ENCODE assay signal across 25 cellular contexts in the genomic region with DNA sequence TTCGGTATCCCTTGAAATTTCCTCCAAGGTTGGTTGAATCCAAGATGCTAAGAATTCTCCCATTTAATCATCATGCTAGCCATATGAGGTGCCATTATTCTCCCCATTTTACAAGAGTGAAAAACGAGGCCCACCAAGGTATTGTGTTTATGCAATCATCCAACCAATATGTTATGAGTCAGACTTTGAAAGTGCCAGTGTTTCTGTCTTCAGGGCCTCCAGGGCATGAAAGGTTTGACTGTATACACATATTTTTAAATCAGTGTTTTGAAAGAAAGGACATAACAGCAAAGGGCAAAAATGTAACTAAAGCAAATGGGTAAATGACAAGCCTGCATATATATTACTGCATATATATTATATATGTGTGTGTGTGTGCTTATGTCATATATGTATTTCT.
"Had no signal": no experiment of that assay in that cellular context is flagged by ENCODE, and none has a peak within 500 bp of the region (broad histone marks: within the 10 kb centered on the region; RNA-seq: fewer than 3 reads in every experiment).

No MANE protein-coding gene starts in this region.

- H3K27me3 ChIP-seq: adrenal gland had no signal

- H3K27ac Mint-ChIP-seq: activated CD4-positive, alpha-beta memory T cell treated with anti-CD3 and anti-CD28 coated beads for 36 hours; activated CD4-positive, alpha-beta T cell treated with anti-CD3 and anti-CD28 coated beads, Interleukin-2, amount 10 ng/mL, durations not matched to agents 7 days and 5 days; activated naive CD8-positive, alpha-beta T cell treated with anti-CD3 and anti-CD28 coated beads, Interleukin-2, amount 10 ng/mL, durations not matched to agents 7 days and 5 days; activated T-helper 17 cell treated with anti-CD3 and anti-CD28 coated beads, Interleukin-2, amount 50 U/mL, for 72 hours; IgD-negative memory B cell; T-cell had no signal

- H3K27me3 Mint-ChIP-seq: activated CD4-positive, alpha-beta memory T cell treated with anti-CD3 and anti-CD28 coated beads for 36 hours; activated CD4-positive, alpha-beta T cell treated with anti-CD3 and anti-CD28 coated beads, Interleukin-2, amount 10 ng/mL, durations not matched to agents 7 days and 5 days; activated naive CD8-positive, alpha-beta T cell treated with anti-CD3 and anti-CD28 coated beads, Interleukin-2, amount 10 ng/mL, durations not matched to agents 7 days and 5 days; activated T-helper 17 cell treated with anti-CD3 and anti-CD28 coated beads, Interleukin-2, amount 50 U/mL, for 72 hours; central memory CD8-positive, alpha-beta T cell; IgD-negative memory B cell; T-cell had no signal

- H3K4me1 Mint-ChIP-seq: activated CD4-positive, alpha-beta T cell treated with anti-CD3 and anti-CD28 coated beads, Interleukin-2, amount 10 ng/mL, durations not matched to agents 7 days and 5 days; activated naive CD8-positive, alpha-beta T cell treated with anti-CD3 and anti-CD28 coated beads, Interleukin-2, amount 10 ng/mL, durations not matched to agents 7 days and 5 days; activated T-helper 17 cell treated with anti-CD3 and anti-CD28 coated beads, Interleukin-2, amount 50 U/mL, for 72 hours; central memory CD8-positive, alpha-beta T cell; IgD-negative memory B cell; T-cell had no signal

- H3K4me1 ChIP-seq: adrenal gland had no signal

- H3K4me3 Mint-ChIP-seq: activated CD4-positive, alpha-beta memory T cell treated with anti-CD3 and anti-CD28 coated beads for 36 hours; activated CD4-positive, alpha-beta T cell treated with anti-CD3 and anti-CD28 coated beads, Interleukin-2, amount 10 ng/mL, durations not matched to agents 7 days and 5 days; activated naive CD8-positive, alpha-beta T cell treated with anti-CD3 and anti-CD28 coated beads, Interleukin-2, amount 10 ng/mL, durations not matched to agents 7 days and 5 days; activated T-helper 17 cell treated with anti-CD3 and anti-CD28 coated beads, Interleukin-2, amount 50 U/mL, for 72 hours; central memory CD8-positive, alpha-beta T cell; IgD-negative memory B cell; T-cell had no signal

- H3K9me3 ChIP-seq: adrenal gland had no signal

- ATAC-seq: activated T-helper 17 cell treated with anti-CD3 and anti-CD28 coated beads, Interleukin-2, amount 50 U/mL, for 72 hours; T-cell had no signal

- H3K36me3 ChIP-seq: adrenal gland had no signal

- DNase-seq: activated CD4-positive, alpha-beta memory T cell treated with anti-CD3 and anti-CD28 coated beads for 36 hours; activated CD4-positive, alpha-beta T cell treated with anti-CD3 and anti-CD28 coated beads, Interleukin-2, amount 10 ng/mL, durations not matched to agents 7 days and 5 days; activated CD4-positive, CD25-positive, alpha-beta regulatory T cell; activated CD8-positive, alpha-beta memory T cell treated with anti-CD3 and anti-CD28 coated beads for 24 hours; activated gamma-delta T cell; activated naive CD4-positive, alpha-beta T cell treated with anti-CD3 and anti-CD28 coated beads, Interleukin-2, amount 50 U/mL, for 16 hours; activated naive CD8-positive, alpha-beta T cell treated with anti-CD3 and anti-CD28 coated beads, Interleukin-2, amount 10 ng/mL, durations not matched to agents 7 days and 5 days; activated T-cell treated with anti-CD3 and anti-CD28 coated beads, Interleukin-2, amount 50 U/mL, for 48 hours; aorta; KG1; MM.1S; NCI-H1105; NCI-H1436; NCI-H1694 treated with DMSO at 0.1 percent for 48 hours; NCI-H2029 treated with DMSO at 0.1 percent for 48 hours; NCI-H524; PC-9; SIG-M5; T-cell had no signal

- H3K9me3 Mint-ChIP-seq: activated CD4-positive, alpha-beta memory T cell treated with anti-CD3 and anti-CD28 coated beads for 36 hours; activated CD4-positive, alpha-beta T cell treated with anti-CD3 and anti-CD28 coated beads, Interleukin-2, amount 10 ng/mL, durations not matched to agents 7 days and 5 days; activated naive CD8-positive, alpha-beta T cell treated with anti-CD3 and anti-CD28 coated beads, Interleukin-2, amount 10 ng/mL, durations not matched to agents 7 days and 5 days; IgD-negative memory B cell; T-cell had no signal

- H3K27ac ChIP-seq: adrenal gland, PC-9, SK-N-MC, VCaP had no signal

- H3K36me3 Mint-ChIP-seq: activated CD4-positive, alpha-beta memory T cell treated with anti-CD3 and anti-CD28 coated beads for 36 hours; activated naive CD8-positive, alpha-beta T cell treated with anti-CD3 and anti-CD28 coated beads, Interleukin-2, amount 10 ng/mL, durations not matched to agents 7 days and 5 days; IgD-negative memory B cell; T-cell had no signal

- H3K4me3 ChIP-seq: adrenal gland, PC-9, SK-N-MC had no signal
